In genomic region chr3:153311531-153311930, GRCh38 we compare ENCODE assay signal across 20 cellular contexts.
DNase-seq lines count a peak whose midpoint lies in the region; ATAC-seq, FAIRE-seq and TF ChIP-seq lines count a peak whose summit lies in the region.
"Had no signal": no experiment of that assay in that cellular context is flagged by ENCODE, and none has a peak within 500 bp of the region (broad histone marks: within the 10 kb centered on the region; RNA-seq: fewer than 3 reads in every experiment).

No MANE protein-coding gene starts in this region.

- no peaks in the 10 kb centered on the region for H3K9me3 ChIP-seq in smooth muscle cell (replicated peaks; ENCODE audit: low read depth)
- H3K9me3 ChIP-seq: HAP-1 had no signal

- H3K4me2 ChIP-seq in KMS-11 = 0 out of 2 replicates have a peak overlapping the region, but pooled peaks have one; percentile 3
- peak overlapping the region; percentile 15 for H3K4me2 ChIP-seq in smooth muscle cell

- H3K4me1 ChIP-seq in KMS-11 (ENCODE audit: low read depth, poor library complexity, severe bottlenecking) = peaks cover 58% of the 10 kb centered on the region
- H3K4me1 ChIP-seq in smooth muscle cell (ENCODE audit: low read depth) = no peaks in the 10 kb centered on the region
- H3K4me1 ChIP-seq: HAP-1 had no signal

- H3K27ac ChIP-seq in KMS-11 (no peak overlapping the region), smooth muscle cell (ENCODE audit: low read depth) (peak overlapping the region; percentile 1)
- H3K27ac ChIP-seq: GM23248, RWPE1 had no signal

- H3K4me3 ChIP-seq in KMS-11 (IDR thresholded peaks at IDR 0.05; ENCODE audit: insufficient read depth, low read depth, low read length) = no peak overlapping the region
- H3K4me3 ChIP-seq in smooth muscle cell = no peak overlapping the region
- H3K4me3 ChIP-seq: GM23248, HAP-1 had no signal

- no peaks in the 10 kb centered on the region for H3K27me3 Mint-ChIP-seq in effector memory CD8-positive, alpha-beta T cell

- H3F3A ChIP-seq in smooth muscle cell (ENCODE audit: low read depth) = no peaks in the 10 kb centered on the region

- no peak overlapping the region for H3K9ac ChIP-seq in KMS-11
- H3K9ac ChIP-seq in smooth muscle cell (ENCODE audit: low read depth) = no peak overlapping the region
- H3K9ac ChIP-seq: GM23248 had no signal

- no peak overlapping the region for H3K4me3 Mint-ChIP-seq in effector memory CD8-positive, alpha-beta T cell

- no peaks in the 10 kb centered on the region for H4K20me1 ChIP-seq in KMS-11 (ENCODE audit: insufficient read depth)
- H4K20me1 ChIP-seq in smooth muscle cell (ENCODE audit: low read depth) = no peaks in the 10 kb centered on the region

- ATAC-seq in effector memory CD8-positive, alpha-beta T cell (replicated peaks) = peak; percentile 41
- ATAC-seq in GM21390 (IDR thresholded peaks at IDR 0.05; ENCODE audit: unreplicated experiment) = no peak

- H3K79me2 ChIP-seq in KMS-11 (ENCODE audit: insufficient read depth, low read depth) = no peaks in the 10 kb centered on the region
- H3K79me2 ChIP-seq in smooth muscle cell (ENCODE audit: low read depth) = no peaks in the 10 kb centered on the region

- no peaks in the 10 kb centered on the region for H3K36me3 Mint-ChIP-seq in effector memory CD8-positive, alpha-beta T cell (ENCODE audit: insufficient read depth)

- H3K27ac Mint-ChIP-seq in effector memory CD8-positive, alpha-beta T cell = no peak overlapping the region

- DNase-seq in RCC 7860 (ENCODE audit: low spot score) (no peak), smooth muscle cell (lab: John Stamatoyannopoulos, UW; ENCODE audit: unreplicated experiment) (no peak), KBM-7 (no peak)
- no peak for DNase-seq in effector memory CD8-positive, alpha-beta T cell
- DNase-seq in activated CD4-positive, CD25-positive, alpha-beta regulatory T cell treated with anti-CD3 and anti-CD28 coated beads, Interleukin-2, amount 50 U/mL, for 72 hours = no peak
- DNase-seq: COR-L47, GF-D8, GM23248, IMR-90, NCI-H1105 treated with DMSO at 0.1 percent for 48 hours, NCI-H1694, NCI-H2107, NCI-H510A treated with DMSO at 0.1 percent for 48 hours, SIG-M5 had no signal

- H3K9me3 Mint-ChIP-seq in effector memory CD8-positive, alpha-beta T cell = no peaks in the 10 kb centered on the region

- WGBS in smooth muscle cell (ENCODE audit: low lambda C conversion rate) = 45% methylated on average over 1 of the region's 1 CpG

- H2AFZ ChIP-seq in KMS-11 (ENCODE audit: low read depth) = no peak overlapping the region
- no peak overlapping the region for H2AFZ ChIP-seq in smooth muscle cell (ENCODE audit: low read depth)
- H2AFZ ChIP-seq: GM23248 had no signal

- in situ Hi-C loops in KBM-7 (cut with MboI; ENCODE audit: low pct_unique_long_range_greater_than_20kb, low sequenced_read_pairs) = no loop called here

- H3K27me3 ChIP-seq in KMS-11 (ENCODE audit: insufficient read depth, low read depth) (no peaks in the 10 kb centered on the region), smooth muscle cell (ENCODE audit: low read depth) (no peaks in the 10 kb centered on the region)

- peak; percentile 2 for FAIRE-seq in RCC 7860 (lab: Jason Lieb, UNC)
- FAIRE-seq: GM19239, HTR-8/SVneo had no signal

- TF ChIP-seq CTCF in KMS-11 (conservative IDR thresholded peaks at IDR 0.05; ENCODE audit: low read depth, low read length) (no peak), smooth muscle cell (IDR thresholded peaks at IDR 0.05; ENCODE audit: borderline replicate concordance, insufficient read depth, poor library complexity, severe bottlenecking) (no peak)

- H3K36me3 ChIP-seq in KMS-11 (ENCODE audit: insufficient read depth) = no peaks in the 10 kb centered on the region
- no peaks in the 10 kb centered on the region for H3K36me3 ChIP-seq in smooth muscle cell (ENCODE audit: low read depth)
- H3K36me3 ChIP-seq: HAP-1 had no signal

- peaks cover 5 to 16% of the 10 kb centered on the region in 2 donors for H3K4me1 Mint-ChIP-seq in effector memory CD8-positive, alpha-beta T cell (ENCODE audit: low read depth in 2 of 2)
